1 cellular context compared by ENCODE assay signal in genomic region chr11:57314221-57314973, GRCh38.
TF ChIP-seq lines count a peak whose summit lies in the region.

No MANE protein-coding gene starts in this region.

TF ChIP-seq in H1, 55 proteins besides CTCF, POLR2A, EP300 and RAD21:
- TF ChIP-seq GABPA (IDR thresholded peaks at IDR 0.05; ENCODE audit: borderline replicate concordance, insufficient read depth, low read length) (no peak), SUZ12 (IDR thresholded peaks at IDR 0.05; ENCODE audit: low read length) (no peak), YY1 (IDR thresholded peaks at IDR 0.05; ENCODE audit: low read depth, low read length) (no peak), RXRA (IDR thresholded peaks at IDR 0.05; ENCODE audit: insufficient read depth, low read depth, low read length) (no peak), CHD7 (IDR thresholded peaks at IDR 0.05; ENCODE audit: insufficient replicate concordance, low read length) (no peak), KDM4A (IDR thresholded peaks at IDR 0.05; ENCODE audit: low read depth, low read length, severe bottlenecking) (no peak), MAX (IDR thresholded peaks at IDR 0.05) (no peak)
TF ChIP-seq in H1: peak in this region for 0.
